ENCODE assay signal across 8 cellular contexts in the genomic region with DNA sequence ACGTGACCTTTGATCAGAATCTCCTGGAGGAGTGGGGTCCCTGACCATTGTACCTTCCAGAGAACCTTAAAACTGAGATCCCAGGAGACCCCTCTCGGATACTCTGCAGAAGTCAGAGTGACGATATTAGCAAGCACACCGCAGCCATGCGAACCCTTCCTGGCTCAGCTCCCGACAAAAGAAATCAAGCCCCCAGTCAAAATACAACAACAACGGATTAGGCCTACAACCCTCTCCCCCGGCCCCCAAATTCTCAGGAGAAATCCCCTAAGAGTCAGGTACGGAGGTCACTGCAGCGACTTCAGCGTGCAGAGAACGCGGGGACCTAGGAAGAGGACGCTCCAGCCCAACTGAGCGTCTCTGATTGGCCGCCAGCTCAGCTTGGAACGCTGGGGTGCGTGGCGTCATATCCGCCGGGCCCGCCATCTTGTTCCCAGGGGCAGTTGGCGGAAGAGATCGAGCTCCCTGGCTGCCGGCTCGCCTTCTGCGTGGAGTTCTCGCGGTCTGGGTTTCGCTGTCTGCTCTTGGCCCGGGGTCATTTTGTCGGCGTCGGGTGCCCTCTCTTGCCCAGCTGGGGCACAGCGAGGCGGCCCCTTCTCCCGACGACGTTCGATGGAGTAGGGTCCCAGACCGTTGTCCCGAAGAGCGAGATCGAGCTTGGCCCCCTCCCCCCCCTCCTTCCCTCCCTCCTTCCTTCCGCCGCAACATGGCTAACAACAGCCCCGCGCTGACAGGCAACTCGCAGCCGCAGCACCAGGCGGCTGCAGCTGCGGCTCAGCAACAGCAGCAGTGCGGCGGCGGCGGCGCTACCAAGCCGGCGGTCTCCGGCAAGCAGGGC. TPM values are rescaled to one million over a fixed set of nuclear protein-coding genes. Genes with fewer than 3 reads are reported as not detected.
DNase-seq lines count a peak whose midpoint lies in the region; ATAC-seq, FAIRE-seq and TF ChIP-seq lines count a peak whose summit lies in the region.

TSS of gene PRPF38B (plus strand) at position 425 of the 838 bp plus-strand sequence. CDS start at position 707, 282 bp downstream.

- peak; percentile 90 for ATAC-seq in HG03457 (IDR thresholded peaks at IDR 0.05; ENCODE audit: unreplicated experiment)
- ATAC-seq in left lobe of liver, result peak; percentile 97

- peaks cover 40% of the 10 kb centered on the region for H3K4me1 Mint-ChIP-seq in activated CD4-positive, alpha-beta T cell treated with anti-CD3 and anti-CD28 coated beads, Interleukin-2, amount 10 ng/mL, durations not matched to agents 7 days and 5 days

- peaks cover 41% of the 10 kb centered on the region for H3K36me3 Mint-ChIP-seq in activated CD4-positive, alpha-beta T cell treated with anti-CD3 and anti-CD28 coated beads, Interleukin-2, amount 10 ng/mL, durations not matched to agents 7 days and 5 days (ENCODE audit: low read depth)

- no peaks in the 10 kb centered on the region for H3K4me1 ChIP-seq in BE2C

- no peak for TF ChIP-seq CTCF in BE2C (IDR thresholded peaks at IDR 0.05; ENCODE audit: low read depth, low read length)

- H3K4me3 ChIP-seq in BE2C (ENCODE audit: low read depth, low read length), result peak within 1 kb of the TSS; percentile 96

- H3K27me3 Mint-ChIP-seq in activated CD4-positive, alpha-beta T cell treated with anti-CD3 and anti-CD28 coated beads, Interleukin-2, amount 10 ng/mL, durations not matched to agents 7 days and 5 days, result peaks cover 8% of the 10 kb centered on the region

- H3K27me3 ChIP-seq in BE2C, result no peaks in the 10 kb centered on the region

- peaks cover 37% of the 10 kb centered on the region for H3K36me3 ChIP-seq in BE2C

- DNase-seq in BE2C (peak; percentile 94), GM19239 (ENCODE audit: insufficient read length, low spot score) (peak; percentile 75), NCI-H526 treated with DMSO at 0.1 percent for 48 hours (lab: John Stamatoyannopoulos, UW) (peak; percentile 85), cortex of kidney (lab: John Stamatoyannopoulos, UW) (peak; percentile 74), left lobe of liver (ENCODE audit: low spot score) (peak; percentile 95)
- DNase-seq in activated CD4-positive, alpha-beta T cell treated with anti-CD3 and anti-CD28 coated beads, Interleukin-2, amount 10 ng/mL, durations not matched to agents 7 days and 5 days, result peak; percentile 96
- DNase-seq in stimulated activated CD4-positive, alpha-beta T cell treated with anti-CD3 and anti-CD28 coated beads, Interleukin-2, amount 100 ng/mL, for 4 hours (ENCODE audit: low read depth), result peak; percentile 89

- CTCF ChIA-PET in activated CD4-positive, alpha-beta T cell treated with anti-CD3 and anti-CD28 coated beads, Interleukin-2, amount 10 ng/mL, durations not matched to agents 7 days and 5 days (lab: Charles Lee), result interaction anchor here (0.8 to 3.1 kb wide), 16 partner anchors 10 to 840 kb away, joined by 3 to 20 read pairs (median 6); partner anchors contain the start of genes EEIG2 and HENMT1

- peak within 1 kb of the TSS; percentile 99 for H3K27ac Mint-ChIP-seq in activated CD4-positive, alpha-beta T cell treated with anti-CD3 and anti-CD28 coated beads, Interleukin-2, amount 10 ng/mL, durations not matched to agents 7 days and 5 days

- no peaks in the 10 kb centered on the region for H3K9me3 ChIP-seq in BE2C

- H3K4me3 Mint-ChIP-seq in activated CD4-positive, alpha-beta T cell treated with anti-CD3 and anti-CD28 coated beads, Interleukin-2, amount 10 ng/mL, durations not matched to agents 7 days and 5 days, result peak within 1 kb of the TSS; percentile 96

- POLR2A ChIA-PET in activated CD4-positive, alpha-beta T cell treated with anti-CD3 and anti-CD28 coated beads, Interleukin-2, amount 10 ng/mL, durations not matched to agents 7 days and 5 days (lab: Charles Lee), result interaction anchor here (0.7 to 2.7 kb wide), 8 partner anchors 11 to 132 kb away, joined by 3 to 24 read pairs (median 4); partner anchors contain the start of genes EEIG2, HENMT1 and STXBP3

- FAIRE-seq in GM19239 (lab: Jason Lieb, UNC), result peak; percentile 92

- H3K9me3 Mint-ChIP-seq in activated CD4-positive, alpha-beta T cell treated with anti-CD3 and anti-CD28 coated beads, Interleukin-2, amount 10 ng/mL, durations not matched to agents 7 days and 5 days, result no peaks in the 10 kb centered on the region

RNA-seq across cellular contexts. Expression of gene PRPF38B, which starts in this region (rescaled TPM):
- 54.9 TPM for polyA plus RNA-seq in BE2C (2012; ENCODE audit: insufficient read depth, insufficient read length, low read depth)
- 10 to 100 TPM; 76.4 to 79.8 TPM for total RNA-seq in activated CD4-positive, alpha-beta T cell treated with anti-CD3 and anti-CD28 coated beads, Interleukin-2, amount 10 ng/mL, durations not matched to agents 7 days and 5 days
- 12.0 TPM for total RNA-seq in left lobe of liver

Comparison
In these comparisons a context has a peak if more than half of its experiments do, and no peak if none do; other contexts are left out.
1. Peak in every context shown above with its lines: DNase-seq, ATAC-seq and H3K4me3 ChIP-seq.